Comparison of ENCODE assay signal across 8 cellular contexts in the genomic region with DNA sequence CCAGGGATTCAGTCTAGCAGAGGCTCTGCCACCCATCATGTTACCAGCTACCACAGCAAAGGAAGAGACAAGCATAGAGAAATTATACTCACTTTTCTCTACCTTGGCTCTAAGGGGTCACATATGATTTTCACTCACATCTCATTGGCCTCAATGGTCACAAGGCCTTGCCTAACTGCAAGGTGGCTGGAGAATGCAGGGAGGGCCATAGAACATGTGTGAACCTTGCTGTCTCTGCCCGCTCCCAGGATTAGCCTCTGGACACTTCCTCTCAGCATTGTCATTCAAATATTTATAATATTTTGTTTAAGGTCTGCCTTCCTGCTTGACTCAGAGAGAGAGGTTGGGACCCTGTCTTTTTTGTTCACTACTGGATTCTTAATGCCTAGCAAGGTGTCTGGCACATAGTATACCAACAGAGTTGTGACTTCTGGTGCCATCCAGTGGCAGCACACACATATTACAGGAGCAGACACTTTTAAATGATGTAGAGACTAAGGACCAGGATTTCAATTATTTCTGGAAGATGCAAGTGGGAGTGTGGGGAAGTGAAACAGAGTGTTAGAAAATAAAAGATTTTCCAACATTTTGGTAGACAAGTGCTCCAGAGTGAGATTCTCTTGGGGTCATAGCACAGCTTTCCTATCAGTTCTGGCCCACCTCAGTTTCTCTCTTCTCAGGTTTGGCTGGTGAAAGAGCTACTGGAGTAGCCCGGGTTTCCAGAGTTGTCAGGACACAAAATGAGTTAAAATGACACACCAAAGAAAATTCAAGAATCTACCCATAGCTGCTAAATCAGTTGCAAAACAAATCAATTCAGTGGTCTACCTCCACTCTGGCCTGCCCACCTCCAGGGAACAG.
DNase-seq lines count a peak whose midpoint lies in the region; ATAC-seq and TF ChIP-seq lines count a peak whose summit lies in the region.

No MANE protein-coding gene starts in this region.

- no peaks in the 10 kb centered on the region for H3K27me3 ChIP-seq in BLaER1 treated with 17β-estradiol and CSF1 and Interleukin-3, amounts not matched to agents 10 nM and 100 nM
- H3K27me3 ChIP-seq in trophoblast cell (ENCODE audit: insufficient read depth, low read length): no peaks in the 10 kb centered on the region

- H2AK5ac ChIP-seq in trophoblast cell (ENCODE audit: low read length): no peak overlapping the region

- no peak overlapping the region for H2BK5ac ChIP-seq in trophoblast cell (ENCODE audit: low read depth, low read length, poor library complexity)

- WGBS in trophoblast cell (ENCODE audit: extremely low coverage, insufficient coverage, insufficient read length): no CpG with 5 or more reads among the region's 2 CpGs

- peak overlapping the region in 4 of 11 experiments; percentile 4 to 50 (median 22); a peak in 1 of 22 replicates for H3K9ac ChIP-seq in BLaER1 treated with 17β-estradiol and CSF1 and Interleukin-3, amounts not matched to agents 10 nM and 100 nM
- H3K9ac ChIP-seq in trophoblast cell (ENCODE audit: low read length): no peak overlapping the region

- H3K4me1 Mint-ChIP-seq in activated T-cell treated with anti-CD3 and anti-CD28 coated beads, Interleukin-2, amount 50 U/mL, for 72 hours (ENCODE audit: low read depth): peaks cover 78% of the 10 kb centered on the region

- H3K14ac ChIP-seq in trophoblast cell (ENCODE audit: low read length): no peak overlapping the region

- peaks cover 2% of the 10 kb centered on the region for H3K79me1 ChIP-seq in trophoblast cell (ENCODE audit: low read length)

- DNase-seq in OCI-M1 (lab: John Stamatoyannopoulos, UW): peak; percentile 56
- peak; percentile 73 to 74 for DNase-seq in activated T-cell treated with anti-CD3 and anti-CD28 coated beads, Interleukin-2, amount 50 U/mL, for 72 hours
- peak; percentile 23 to 71 for DNase-seq in foreskin fibroblast
- DNase-seq in trophoblast cell: peak; percentile 27 to 81
- DNase-seq in COLO829 (ENCODE audit: low spot score): no peak

- no peak overlapping the region for H4K8ac ChIP-seq in trophoblast cell (ENCODE audit: low read depth, low read length)

- ATAC-seq in GM18873 (IDR thresholded peaks at IDR 0.05; ENCODE audit: low FRiP score, unreplicated experiment) (peak; percentile 81), HG03175 (IDR thresholded peaks at IDR 0.05; ENCODE audit: unreplicated experiment) (peak; percentile 87)
- ATAC-seq in activated T-cell treated with anti-CD3 and anti-CD28 coated beads, Interleukin-2, amount 50 U/mL, for 72 hours (replicated peaks in 1 of 2): peak; percentile 67

- no peak overlapping the region for H3K18ac ChIP-seq in trophoblast cell (ENCODE audit: low read length)

- H4K12ac ChIP-seq in trophoblast cell (ENCODE audit: low read depth, low read length): no peak overlapping the region

- peak overlapping the region; percentile 53 to 77 for H3K4me3 Mint-ChIP-seq in activated T-cell treated with anti-CD3 and anti-CD28 coated beads, Interleukin-2, amount 50 U/mL, for 72 hours

- no peak overlapping the region for H2BK12ac ChIP-seq in trophoblast cell (ENCODE audit: low read length)

- H3K27ac ChIP-seq in BLaER1 treated with 17β-estradiol and CSF1 and Interleukin-3, amounts not matched to agents 10 nM and 100 nM: peak overlapping the region in 8 of 11 experiments; percentile 8 to 68 (median 60); a peak in 13 of 22 replicates
- H3K27ac ChIP-seq in trophoblast cell (ENCODE audit: low read depth, low read length): no peak overlapping the region

- peak overlapping the region; percentile 50 to 85 (median 71); a peak in 21 of 22 replicates for H3K4me2 ChIP-seq in BLaER1 treated with 17β-estradiol and CSF1 and Interleukin-3, amounts not matched to agents 10 nM and 100 nM
- no peak overlapping the region for H3K4me2 ChIP-seq in trophoblast cell (ENCODE audit: low read length)

- no peaks in the 10 kb centered on the region for H3K9me3 Mint-ChIP-seq in activated T-cell treated with anti-CD3 and anti-CD28 coated beads, Interleukin-2, amount 50 U/mL, for 72 hours

- no peak overlapping the region for H2BK120ac ChIP-seq in trophoblast cell (ENCODE audit: insufficient read depth, low read length, poor library complexity)

- H3K27me3 Mint-ChIP-seq in activated T-cell treated with anti-CD3 and anti-CD28 coated beads, Interleukin-2, amount 50 U/mL, for 72 hours (ENCODE audit: low read depth): no peaks in the 10 kb centered on the region

- H3K4me3 ChIP-seq in BLaER1 treated with 17β-estradiol and CSF1 and Interleukin-3, amounts not matched to agents 10 nM and 100 nM: no peak overlapping the region
- no peak overlapping the region for H3K4me3 ChIP-seq in foreskin fibroblast (ENCODE audit: low read depth in 1 of 2, low read length in 2 of 2)
- no peak overlapping the region for H3K4me3 ChIP-seq in trophoblast cell (ENCODE audit: low read depth, low read length)

- peaks cover 0 to 2% of the 10 kb centered on the region in 2 donors for H3K36me3 Mint-ChIP-seq in activated T-cell treated with anti-CD3 and anti-CD28 coated beads, Interleukin-2, amount 50 U/mL, for 72 hours (ENCODE audit: insufficient read depth in 2 of 2)

- H4K20me1 ChIP-seq in BLaER1 treated with 17β-estradiol and CSF1 and Interleukin-3, amounts not matched to agents 10 nM and 100 nM: no peaks in the 10 kb centered on the region

- peak; percentile 69 for TF ChIP-seq CTCF in foreskin fibroblast (IDR thresholded peaks at IDR 0.05; ENCODE audit: low read depth, low read length)

- no peaks in the 10 kb centered on the region for H3K36me3 ChIP-seq in BLaER1 treated with 17β-estradiol and CSF1 and Interleukin-3, amounts not matched to agents 10 nM and 100 nM
- no peaks in the 10 kb centered on the region for H3K36me3 ChIP-seq in trophoblast cell (ENCODE audit: control insufficient read depth in 1 of 2, insufficient read depth in 2 of 2, low read length in 2 of 2)

- H3K4me1 ChIP-seq in BLaER1 treated with 17β-estradiol and CSF1 and Interleukin-3, amounts not matched to agents 10 nM and 100 nM: peaks cover 24 to 38% (median 32%) of the 10 kb centered on the region in 10 experiments
- no peaks in the 10 kb centered on the region for H3K4me1 ChIP-seq in trophoblast cell (ENCODE audit: control insufficient read depth in 1 of 2, insufficient read depth in 2 of 2, low read length in 2 of 2)

- no peaks in the 10 kb centered on the region for H3K79me2 ChIP-seq in trophoblast cell (ENCODE audit: control insufficient read depth, insufficient read depth, low read length, poor library complexity)

- H3K23ac ChIP-seq in trophoblast cell (ENCODE audit: low read length): no peak overlapping the region

- H3K27ac Mint-ChIP-seq in activated T-cell treated with anti-CD3 and anti-CD28 coated beads, Interleukin-2, amount 50 U/mL, for 72 hours: peak overlapping the region; percentile 99

- H3K9me3 ChIP-seq in BLaER1 treated with 17β-estradiol and CSF1 and Interleukin-3, amounts not matched to agents 10 nM and 100 nM (replicated peaks in 1 of 11): peaks cover 0 to 27% (median 9%) of the 10 kb centered on the region in 11 experiments; a peak in 10 of 22 replicates
- H3K9me3 ChIP-seq in trophoblast cell (ENCODE audit: insufficient read depth, low read depth, low read length): peaks cover 2% of the 10 kb centered on the region

- H2AFZ ChIP-seq in trophoblast cell (ENCODE audit: insufficient read depth, low read length, poor library complexity): no peak overlapping the region

- H3K4ac ChIP-seq in trophoblast cell (ENCODE audit: low read depth, low read length): no peak overlapping the region

- no peak overlapping the region for H4K91ac ChIP-seq in trophoblast cell (ENCODE audit: low read depth, low read length)
